Comparison of ENCODE assay signal across 1 cellular context in genomic region chr6:28104392-28105250, GRCh38.
A peak's percentile ranks its signal among the peaks of the same experiment; 100 is the strongest.
TF ChIP-seq lines count a peak whose summit lies in the region.

No MANE protein-coding gene starts in this region.

TF ChIP-seq in HEK293, 187 proteins besides CTCF, POLR2A, EP300 and RAD21 (continued from another document and continues in another):
- TF ChIP-seq ZNF132 (tag by site-specific recombination; IDR thresholded peaks at IDR 0.05; ENCODE audit: borderline replicate concordance) (no peak), ZNF701 (tag by site-specific recombination; IDR thresholded peaks at IDR 0.05) (no peak), ZNF548 (tag by site-specific recombination; IDR thresholded peaks at IDR 0.05) (no peak), KLF7 (tag by site-specific recombination; IDR thresholded peaks at IDR 0.05; ENCODE audit: borderline replicate concordance) (0 out of 2 replicates have a peak, but pooled peaks have one; percentile 27), ZBTB26 (tag by site-specific recombination; optimal IDR thresholded peaks at IDR 0.05) (peak; percentile 56), ZNF843 (tag by site-specific recombination; IDR thresholded peaks at IDR 0.05) (peak; percentile 51), GLI4 (tag by site-specific recombination; IDR thresholded peaks at IDR 0.05) (peak; percentile 54; the same call in 1 of the 2 replicates), ZEB2 (tag by site-specific recombination; IDR thresholded peaks at IDR 0.05) (peak; percentile 73), PATZ1 (tag by site-specific recombination; IDR thresholded peaks at IDR 0.05) (peak; percentile 78), ZNF416 (tag by site-specific recombination; IDR thresholded peaks at IDR 0.05) (no peak), ZNF174 (tag by site-specific recombination; IDR thresholded peaks at IDR 0.05) (no peak), ZNF404 (tag by site-specific recombination; IDR thresholded peaks at IDR 0.05) (no peak), ZNF501 (tag by site-specific recombination; IDR thresholded peaks at IDR 0.05) (peak; percentile 93), SP7 (tag by site-specific recombination; IDR thresholded peaks at IDR 0.05) (peak; percentile 69), ZNF654 (tag by site-specific recombination; IDR thresholded peaks at IDR 0.05; ENCODE audit: low read depth) (no peak), ZNF350 (tag by site-specific recombination; IDR thresholded peaks at IDR 0.05) (no peak), ZNF518A (tag by site-specific recombination; conservative IDR thresholded peaks at IDR 0.05; ENCODE audit: low read depth) (peak; percentile 80), ZNF354C (tag by site-specific recombination; IDR thresholded peaks at IDR 0.05; ENCODE audit: borderline replicate concordance, low read depth) (no peak), ZBTB17 (tag by site-specific recombination; IDR thresholded peaks at IDR 0.05) (peak; percentile 88), ZFP3 (tag by site-specific recombination; IDR thresholded peaks at IDR 0.05; ENCODE audit: low read depth) (no peak), ZNF148 (tag by site-specific recombination; IDR thresholded peaks at IDR 0.05; ENCODE audit: borderline replicate concordance) (no peak), FEZF1 (tag by site-specific recombination; IDR thresholded peaks at IDR 0.05) (peak; percentile 36), ZBTB44 (tag by site-specific recombination; IDR thresholded peaks at IDR 0.05) (no peak), ZNF26 (tag by site-specific recombination; IDR thresholded peaks at IDR 0.05) (no peak), ZNF785 (tag by site-specific recombination; IDR thresholded peaks at IDR 0.05) (no peak), ZNF544 (tag by site-specific recombination; IDR thresholded peaks at IDR 0.05) (no peak), ZFHX2 (tag by site-specific recombination; conservative IDR thresholded peaks at IDR 0.05) (no peak), ZBTB49 (tag by site-specific recombination; IDR thresholded peaks at IDR 0.05; ENCODE audit: low read depth) (no peak), ZNF629 (tag by site-specific recombination; IDR thresholded peaks at IDR 0.05) (peak; percentile 63), ZNF341 (tag by site-specific recombination; IDR thresholded peaks at IDR 0.05; ENCODE audit: low read depth) (peak; percentile 35), REST (tag by site-specific recombination; IDR thresholded peaks at IDR 0.05) (0 out of 2 replicates have a peak, but pooled peaks have one; percentile 27), ZFP69B (tag by site-specific recombination; IDR thresholded peaks at IDR 0.05) (peak; percentile 72), ZNF2 (tag by site-specific recombination; IDR thresholded peaks at IDR 0.05) (peak; percentile 80), ZNF645 (tag by site-specific recombination; IDR thresholded peaks at IDR 0.05) (no peak), GLIS1 (tag by site-specific recombination; IDR thresholded peaks at IDR 0.05) (peak; percentile 83)
